Comparison of ENCODE assay signal across 1 cellular context in the genomic region with DNA sequence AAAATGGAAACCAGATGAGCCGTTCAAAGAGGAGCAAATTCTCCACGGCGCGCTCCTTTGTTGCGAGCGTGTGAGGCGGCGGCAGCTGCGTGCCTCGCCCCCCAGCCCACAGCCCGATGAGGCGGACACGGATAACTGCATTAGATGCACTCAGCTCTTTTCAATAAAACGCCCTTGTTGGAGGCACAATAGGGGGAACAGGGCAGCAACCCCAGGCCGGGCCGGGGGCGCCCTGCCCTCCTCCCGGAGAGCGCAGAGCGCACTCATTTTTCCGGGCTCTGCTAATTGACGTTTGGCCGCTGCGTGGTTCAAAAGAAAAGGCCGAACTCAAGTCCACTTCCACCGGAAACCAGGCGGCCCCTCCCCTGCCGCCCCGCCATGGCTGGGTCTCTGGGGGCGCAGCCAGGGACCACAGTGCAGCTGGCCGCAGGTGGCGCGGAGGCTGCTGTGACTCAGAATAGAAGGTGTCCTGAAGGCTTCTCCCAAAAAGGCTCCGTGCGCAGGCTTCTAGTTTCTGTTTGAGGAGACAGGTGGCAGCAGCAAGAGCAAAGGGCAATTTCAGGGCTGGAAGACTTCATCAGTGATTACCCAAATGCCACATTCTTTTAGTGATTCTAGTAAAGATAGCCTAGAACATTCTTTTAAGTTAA.
TF ChIP-seq lines count a peak whose summit lies in the region.

No MANE protein-coding gene starts in this region.

TF ChIP-seq in HepG2, 621 proteins besides CTCF, POLR2A, EP300 and RAD21 (continued from another document and continues in another):
- TF ChIP-seq ZFP91 (CRISPR knock-in tag; IDR thresholded peaks at IDR 0.05; ENCODE audit: borderline replicate concordance), result peak; percentile 85
- TF ChIP-seq TARDBP (CRISPR knock-in tag; IDR thresholded peaks at IDR 0.05), result peak; percentile 45
- TF ChIP-seq ZNF772 (CRISPR knock-in tag; IDR thresholded peaks at IDR 0.05), result no peak; the same call in 1 of the 2 replicates
- TF ChIP-seq ZSCAN12 (CRISPR knock-in tag; IDR thresholded peaks at IDR 0.05), result no peak
- TF ChIP-seq, protein P1, sequence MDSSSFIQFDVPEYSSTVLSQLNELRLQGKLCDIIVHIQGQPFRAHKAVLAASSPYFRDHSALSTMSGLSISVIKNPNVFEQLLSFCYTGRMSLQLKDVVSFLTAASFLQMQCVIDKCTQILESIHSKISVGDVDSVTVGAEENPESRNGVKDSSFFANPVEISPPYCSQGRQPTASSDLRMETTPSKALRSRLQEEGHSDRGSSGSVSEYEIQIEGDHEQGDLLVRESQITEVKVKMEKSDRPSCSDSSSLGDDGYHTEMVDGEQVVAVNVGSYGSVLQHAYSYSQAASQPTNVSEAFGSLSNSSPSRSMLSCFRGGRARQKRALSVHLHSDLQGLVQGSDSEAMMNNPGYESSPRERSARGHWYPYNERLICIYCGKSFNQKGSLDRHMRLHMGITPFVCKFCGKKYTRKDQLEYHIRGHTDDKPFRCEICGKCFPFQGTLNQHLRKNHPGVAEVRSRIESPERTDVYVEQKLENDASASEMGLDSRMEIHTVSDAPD (CRISPR knock-in tag; IDR thresholded peaks at IDR 0.05), result no peak
- TF ChIP-seq ZBTB7A (CRISPR knock-in tag; IDR thresholded peaks at IDR 0.05), result peak; percentile 84
- TF ChIP-seq KLF16 (CRISPR knock-in tag; IDR thresholded peaks at IDR 0.05), result peak in 1 of 2 experiments; percentile 65; a peak in 2 of 4 replicates
- no peak for TF ChIP-seq CBX1 (IDR thresholded peaks at IDR 0.05; ENCODE audit: low read depth)
- 0 out of 2 replicates have a peak, but pooled peaks have one; percentile 36 for TF ChIP-seq KLF11 (CRISPR knock-in tag; IDR thresholded peaks at IDR 0.05)
- TF ChIP-seq, protein P2, sequence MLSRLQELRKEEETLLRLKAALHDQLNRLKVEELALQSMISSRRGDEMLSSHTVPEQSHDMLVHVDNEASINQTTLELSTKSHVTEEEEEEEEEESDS (CRISPR knock-in tag; IDR thresholded peaks at IDR 0.05; ENCODE audit: borderline replicate concordance), result no peak
- TF ChIP-seq HMGA1 (CRISPR knock-in tag; conservative IDR thresholded peaks at IDR 0.05), result no peak
- TF ChIP-seq CENPT (CRISPR knock-in tag; IDR thresholded peaks at IDR 0.05; ENCODE audit: low read depth), result no peak
- TF ChIP-seq ARNT2 (CRISPR knock-in tag; IDR thresholded peaks at IDR 0.05; ENCODE audit: low read depth), result peak; percentile 68; the same call in 1 of the 2 replicates
- no peak for TF ChIP-seq ZNF3 (CRISPR knock-in tag; IDR thresholded peaks at IDR 0.05)
- TF ChIP-seq SOX13 (IDR thresholded peaks at IDR 0.05), result no peak
- peak in 1 of 2 experiments; percentile 75; a peak in 2 of 4 replicates for TF ChIP-seq SOX13 (CRISPR knock-in tag; conservative IDR thresholded peaks at IDR 0.05 in 1 of 2, IDR thresholded peaks at IDR 0.05 in 1 of 2)
- TF ChIP-seq HMG20B (CRISPR knock-in tag; conservative IDR thresholded peaks at IDR 0.05), result peak; percentile 26; the same call in 1 of the 2 replicates
- TF ChIP-seq HNF4G (IDR thresholded peaks at IDR 0.05; ENCODE audit: borderline replicate concordance, low read depth, low read length), result peak; percentile 73; the same call in 1 of the 2 replicates
- TF ChIP-seq HNF4G (CRISPR knock-in tag; IDR thresholded peaks at IDR 0.05; ENCODE audit: borderline replicate concordance, low read depth), result 0 out of 2 replicates have a peak, but pooled peaks have one; percentile 6
- peak; percentile 66 for TF ChIP-seq RFXAP (CRISPR knock-in tag; IDR thresholded peaks at IDR 0.05; ENCODE audit: borderline replicate concordance)
- TF ChIP-seq, protein P3, sequence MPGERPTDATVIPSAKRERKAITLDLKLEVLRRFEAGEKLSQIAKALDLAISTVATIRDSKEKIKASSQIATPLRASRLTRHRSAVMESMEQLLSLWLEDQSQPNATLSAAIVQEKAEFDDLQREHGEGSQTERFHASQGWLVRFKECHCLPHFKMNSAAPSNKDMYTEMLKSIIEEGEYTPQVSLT (CRISPR knock-in tag; IDR thresholded peaks at IDR 0.05; ENCODE audit: borderline replicate concordance, low read depth), result no peak
- no peak for TF ChIP-seq ZNF672 (CRISPR knock-in tag; IDR thresholded peaks at IDR 0.05)
- TF ChIP-seq MZF1 (CRISPR knock-in tag; IDR thresholded peaks at IDR 0.05; ENCODE audit: borderline replicate concordance), result no peak
- TF ChIP-seq RAD51 (IDR thresholded peaks at IDR 0.05; ENCODE audit: borderline replicate concordance), result no peak
- TF ChIP-seq PAF1 (CRISPR knock-in tag; IDR thresholded peaks at IDR 0.05), result no peak
- no peak; the same call in 1 of the 2 replicates for TF ChIP-seq KDM5A (IDR thresholded peaks at IDR 0.05; ENCODE audit: borderline replicate concordance, low read length)
- no peak for TF ChIP-seq AHR (CRISPR knock-in tag; IDR thresholded peaks at IDR 0.05)
- peak in 1 of 2 experiments; percentile 16; a peak in 1 of 4 replicates for TF ChIP-seq ATF4 (CRISPR knock-in tag; IDR thresholded peaks at IDR 0.05)
- TF ChIP-seq MAZ (IDR thresholded peaks at IDR 0.05; ENCODE audit: borderline replicate concordance, low read depth, low read length), result peak; percentile 83
- TF ChIP-seq MAZ (CRISPR knock-in tag; IDR thresholded peaks at IDR 0.05; ENCODE audit: low read depth), result no peak; the same call in 1 of the 2 replicates
- TF ChIP-seq, protein P4, sequence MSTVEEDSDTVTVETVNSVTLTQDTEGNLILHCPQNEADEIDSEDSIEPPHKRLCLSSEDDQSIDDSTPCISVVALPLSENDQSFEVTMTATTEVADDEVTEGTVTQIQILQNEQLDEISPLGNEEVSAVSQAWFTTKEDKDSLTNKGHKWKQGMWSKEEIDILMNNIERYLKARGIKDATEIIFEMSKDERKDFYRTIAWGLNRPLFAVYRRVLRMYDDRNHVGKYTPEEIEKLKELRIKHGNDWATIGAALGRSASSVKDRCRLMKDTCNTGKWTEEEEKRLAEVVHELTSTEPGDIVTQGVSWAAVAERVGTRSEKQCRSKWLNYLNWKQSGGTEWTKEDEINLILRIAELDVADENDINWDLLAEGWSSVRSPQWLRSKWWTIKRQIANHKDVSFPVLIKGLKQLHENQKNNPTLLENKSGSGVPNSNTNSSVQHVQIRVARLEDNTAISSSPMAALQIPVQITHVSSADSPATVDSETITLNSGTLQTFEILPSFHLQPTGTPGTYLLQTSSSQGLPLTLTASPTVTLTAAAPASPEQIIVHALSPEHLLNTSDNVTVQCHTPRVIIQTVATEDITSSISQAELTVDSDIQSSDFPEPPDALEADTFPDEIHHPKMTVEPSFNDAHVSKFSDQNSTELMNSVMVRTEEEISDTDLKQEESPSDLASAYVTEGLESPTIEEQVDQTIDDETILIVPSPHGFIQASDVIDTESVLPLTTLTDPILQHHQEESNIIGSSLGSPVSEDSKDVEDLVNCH (CRISPR knock-in tag; IDR thresholded peaks at IDR 0.05), result no peak
- no peak for TF ChIP-seq POLR2AphosphoS2 (IDR thresholded peaks at IDR 0.05; ENCODE audit: low read depth, low read length)
- no peak for TF ChIP-seq RFX3 (CRISPR knock-in tag; IDR thresholded peaks at IDR 0.05)
- peak; percentile 23; the same call in 1 of the 2 replicates for TF ChIP-seq FOXO1 (CRISPR knock-in tag; IDR thresholded peaks at IDR 0.05)
- TF ChIP-seq ZNF18 (CRISPR knock-in tag; IDR thresholded peaks at IDR 0.05; ENCODE audit: insufficient replicate concordance), result peak; percentile 26
- TF ChIP-seq ZNF878 (CRISPR knock-in tag; IDR thresholded peaks at IDR 0.05), result no peak
- peak; percentile 47; the same call in 1 of the 2 replicates for TF ChIP-seq GATAD1 (CRISPR knock-in tag; IDR thresholded peaks at IDR 0.05)
- TF ChIP-seq GATAD2A (CRISPR knock-in tag; IDR thresholded peaks at IDR 0.05), result peak; percentile 86
- TF ChIP-seq IRX3 (CRISPR knock-in tag; IDR thresholded peaks at IDR 0.05; ENCODE audit: borderline replicate concordance, low read depth), result no peak
- peak; percentile 88; the same call in 1 of the 2 replicates for TF ChIP-seq KDM3A (CRISPR knock-in tag; IDR thresholded peaks at IDR 0.05; ENCODE audit: low read depth)
- no peak for TF ChIP-seq ZNF367 (CRISPR knock-in tag; IDR thresholded peaks at IDR 0.05; ENCODE audit: borderline replicate concordance)
- TF ChIP-seq SAP130 (CRISPR knock-in tag; IDR thresholded peaks at IDR 0.05; ENCODE audit: low read depth), result peak; percentile 84
- TF ChIP-seq ZNF280B (CRISPR knock-in tag; IDR thresholded peaks at IDR 0.05; ENCODE audit: borderline replicate concordance), result peak; percentile 28; the same call in 1 of the 2 replicates
- TF ChIP-seq STAT6 (CRISPR knock-in tag; IDR thresholded peaks at IDR 0.05; ENCODE audit: borderline replicate concordance), result peak; percentile 61; the same call in 1 of the 2 replicates
- no peak for TF ChIP-seq ZNF557 (CRISPR knock-in tag; IDR thresholded peaks at IDR 0.05)
- TF ChIP-seq, protein P5, sequence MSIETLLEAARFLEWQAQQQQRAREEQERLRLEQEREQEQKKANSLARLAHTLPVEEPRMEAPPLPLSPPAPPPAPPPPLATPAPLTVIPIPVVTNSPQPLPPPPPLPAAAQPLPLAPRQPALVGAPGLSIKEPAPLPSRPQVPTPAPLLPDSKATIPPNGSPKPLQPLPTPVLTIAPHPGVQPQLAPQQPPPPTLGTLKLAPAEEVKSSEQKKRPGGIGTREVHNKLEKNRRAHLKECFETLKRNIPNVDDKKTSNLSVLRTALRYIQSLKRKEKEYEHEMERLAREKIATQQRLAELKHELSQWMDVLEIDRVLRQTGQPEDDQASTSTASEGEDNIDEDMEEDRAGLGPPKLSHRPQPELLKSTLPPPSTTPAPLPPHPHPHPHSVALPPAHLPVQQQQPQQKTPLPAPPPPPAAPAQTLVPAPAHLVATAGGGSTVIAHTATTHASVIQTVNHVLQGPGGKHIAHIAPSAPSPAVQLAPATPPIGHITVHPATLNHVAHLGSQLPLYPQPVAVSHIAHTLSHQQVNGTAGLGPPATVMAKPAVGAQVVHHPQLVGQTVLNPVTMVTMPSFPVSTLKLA (IDR thresholded peaks at IDR 0.05), result no peak
